10 cellular contexts compared by ENCODE assay signal in the genomic region with DNA sequence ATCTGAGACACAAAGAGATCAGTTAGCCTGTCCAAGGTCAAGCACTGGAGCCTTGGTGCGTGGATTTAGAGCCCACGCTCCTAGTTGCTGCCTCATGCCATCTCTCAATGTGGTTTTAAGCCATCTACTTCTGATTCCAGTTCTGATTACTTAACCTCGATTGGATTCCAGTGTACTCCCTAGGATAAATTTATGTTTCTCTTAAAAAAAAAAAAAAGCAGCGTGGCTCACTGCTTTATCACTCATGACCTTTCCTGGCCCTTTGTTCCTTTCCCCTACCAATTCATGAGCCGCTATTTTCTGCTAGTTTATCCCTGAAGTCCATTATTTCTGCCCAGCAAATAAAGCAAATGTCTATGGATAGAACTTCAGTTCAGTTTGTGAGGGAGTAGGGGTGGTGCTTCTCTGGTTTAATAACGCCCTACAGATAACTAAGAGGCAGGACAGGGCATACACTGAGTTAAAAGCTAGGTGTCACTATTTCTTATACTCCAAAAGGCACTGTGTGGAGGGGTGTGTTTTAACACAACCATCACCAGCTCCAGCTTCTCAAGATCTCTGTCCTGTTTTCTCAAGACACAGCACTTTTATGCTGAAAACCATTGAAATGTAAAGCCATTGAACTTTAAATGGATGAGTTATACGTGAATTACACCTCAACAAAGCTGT. TPM values are rescaled to one million over a fixed set of nuclear protein-coding genes. Genes with fewer than 3 reads are reported as not detected.
A peak's percentile ranks its signal among the peaks of the same experiment; 100 is the strongest.
DNase-seq lines count a peak whose midpoint lies in the region; ATAC-seq and TF ChIP-seq lines count a peak whose summit lies in the region.
"Had no signal": no experiment of that assay in that cellular context is flagged by ENCODE, and none has a peak within 500 bp of the region (broad histone marks: within the 10 kb centered on the region; RNA-seq: fewer than 3 reads in every experiment).

No MANE protein-coding gene starts in this region.

- CTCF ChIA-PET in naive thymus-derived CD4-positive, alpha-beta T cell (lab: Charles Lee): interaction anchor here (0.6 to 13.8 kb wide), 15 partner anchors 14 to 616 kb away, joined by 3 to 286 read pairs (median 4); no protein-coding TSS in a partner anchor

- H3K4me3 ChIP-seq in GM06990 (replicated peaks; ENCODE audit: low read depth, low read length) (no peak overlapping the region), astrocyte of the spinal cord (ENCODE audit: low read depth, low read length) (no peak overlapping the region), coronary artery (no peak overlapping the region)
- no peak overlapping the region for H3K4me3 ChIP-seq in naive thymus-derived CD4-positive, alpha-beta T cell (ENCODE audit: low read length)
- H3K4me3 ChIP-seq in effector memory CD4-positive, alpha-beta T cell (ENCODE audit: insufficient read depth, low read depth, low read length, poor library complexity, severe bottlenecking): no peak overlapping the region

- H3K27me3 Mint-ChIP-seq in naive thymus-derived CD4-positive, alpha-beta T cell: peaks cover 0 to 16% (median 0%) of the 10 kb centered on the region in 5 donors

- H3K27ac Mint-ChIP-seq in naive thymus-derived CD4-positive, alpha-beta T cell: no peak overlapping the region

- DNase-seq in GM06990 (ENCODE audit: extremely low read depth, insufficient read length) (no peak), HT-29 (ENCODE audit: low spot score) (peak; percentile 28), astrocyte of the spinal cord (ENCODE audit: low read depth, low spot score) (peak; percentile 1), head of caudate nucleus (no peak), coronary artery (ENCODE audit: low spot score) (no peak)
- DNase-seq in naive thymus-derived CD4-positive, alpha-beta T cell: peak in 2 of 9 donors; percentile 39 to 53
- DNase-seq in effector memory CD4-positive, alpha-beta T cell: no peak
- DNase-seq: NCI-H1436 had no signal

- POLR2A ChIA-PET in naive thymus-derived CD4-positive, alpha-beta T cell (lab: Charles Lee): interaction anchor here (0.6 to 5.1 kb wide), 10 partner anchors 9 to 393 kb away, joined by 3 to 44 read pairs (median 5); a partner anchor contains a TSS

- TF ChIP-seq CTCF in GM06990 (IDR thresholded peaks at IDR 0.05; ENCODE audit: insufficient read depth, low read length, poor library complexity, severe bottlenecking) (peak; percentile 45), astrocyte of the spinal cord (IDR thresholded peaks at IDR 0.05; ENCODE audit: low read depth, low read length) (peak; percentile 28), coronary artery (IDR thresholded peaks at IDR 0.05) (no peak)

- in situ Hi-C loops in astrocyte of the spinal cord (cut with HindIII; ENCODE audit: low sequenced_read_pairs): no loop called here

- peaks cover 0 to 3% (median 0%) of the 10 kb centered on the region in 5 donors for H3K36me3 Mint-ChIP-seq in naive thymus-derived CD4-positive, alpha-beta T cell

- no peak overlapping the region for H3K4me3 Mint-ChIP-seq in naive thymus-derived CD4-positive, alpha-beta T cell

- ATAC-seq in naive thymus-derived CD4-positive, alpha-beta T cell: peak; percentile 87
- ATAC-seq in HG02610 (IDR thresholded peaks at IDR 0.05; ENCODE audit: unreplicated experiment): no peak

- intact Hi-C loops in naive thymus-derived CD4-positive, alpha-beta T cell (cut with micrococcal nuclease): loop anchor here in 1 of 2 donors (1.0 kb wide), 1 partner anchor 224 kb away; no protein-coding TSS in a partner anchor
- intact Hi-C loops in head of caudate nucleus (cut with DNase I): no loop called here

- H3K27me3 ChIP-seq in GM06990 (replicated peaks; ENCODE audit: control insufficient read depth, insufficient read depth, low read length): no peaks in the 10 kb centered on the region; the same call in none of the 2 replicates
- no peaks in the 10 kb centered on the region for H3K27me3 ChIP-seq in naive thymus-derived CD4-positive, alpha-beta T cell (ENCODE audit: control insufficient read depth in 2 of 2, insufficient read depth in 2 of 2, low read length in 2 of 2)
- H3K27me3 ChIP-seq in effector memory CD4-positive, alpha-beta T cell (replicated peaks; ENCODE audit: control insufficient read depth, insufficient read depth, low read length, poor library complexity, severe bottlenecking): no peaks in the 10 kb centered on the region

- no peak overlapping the region for H3K27ac ChIP-seq in naive thymus-derived CD4-positive, alpha-beta T cell (ENCODE audit: low read depth, low read length)
- H3K27ac ChIP-seq in coronary artery: no peak overlapping the region
- no peak overlapping the region for H3K27ac ChIP-seq in effector memory CD4-positive, alpha-beta T cell (ENCODE audit: insufficient read depth, low read length, poor library complexity, severe bottlenecking)
- H3K27ac ChIP-seq: epithelial cell of prostate had no signal

- peaks cover 11 to 40% (median 31%) of the 10 kb centered on the region in 7 donors for H3K4me1 Mint-ChIP-seq in naive thymus-derived CD4-positive, alpha-beta T cell

- peaks cover 0 to 16% of the 10 kb centered on the region in 2 donors for H3K4me1 ChIP-seq in naive thymus-derived CD4-positive, alpha-beta T cell (ENCODE audit: control insufficient read depth in 2 of 2, insufficient read depth in 2 of 2, low read length in 2 of 2)
- no peaks in the 10 kb centered on the region for H3K4me1 ChIP-seq in effector memory CD4-positive, alpha-beta T cell (ENCODE audit: control insufficient read depth, insufficient read depth, low read length, poor library complexity, severe bottlenecking)

- H3K9me3 ChIP-seq in naive thymus-derived CD4-positive, alpha-beta T cell (ENCODE audit: control insufficient read depth in 2 of 3, low read length in 3 of 3): no peaks in the 10 kb centered on the region
- no peaks in the 10 kb centered on the region for H3K9me3 ChIP-seq in effector memory CD4-positive, alpha-beta T cell (ENCODE audit: control insufficient read depth, low read length)

- peaks cover 0 to 5% (median 0%) of the 10 kb centered on the region in 11 donors for H3K9me3 Mint-ChIP-seq in naive thymus-derived CD4-positive, alpha-beta T cell

- H3K36me3 ChIP-seq in GM06990 (ENCODE audit: control insufficient read depth, insufficient read depth, low read length): no peaks in the 10 kb centered on the region
- H3K36me3 ChIP-seq in naive thymus-derived CD4-positive, alpha-beta T cell (ENCODE audit: control insufficient read depth in 2 of 3, insufficient read depth in 3 of 3, low read length in 3 of 3): no peaks in the 10 kb centered on the region
- no peaks in the 10 kb centered on the region for H3K36me3 ChIP-seq in effector memory CD4-positive, alpha-beta T cell (ENCODE audit: control insufficient read depth, insufficient read depth, low read length)

RNA-seq across cellular contexts. Expression of a gene that starts 9.8 kb away (rescaled TPM):
- 0.60 and 1.3 TPM in 2 replicates for total RNA-seq in HT-29 (2014; rRNA removed; shearing (Covaris generic))
- total RNA-seq in naive thymus-derived CD4-positive, alpha-beta T cell: 10 to 100 TPM; 21.5 to 37.4 (median 35.1) TPM
- 10 to 100 TPM in 1 of 2 donors, 1 to 10 TPM in 1; 7.2 to 10.6 TPM for polyA plus RNA-seq in naive thymus-derived CD4-positive, alpha-beta T cell

Comparison
In these comparisons a context has a peak if more than half of its experiments do, and no peak if none do; other contexts are left out.
1. DNase-seq: peak in HT-29 (single experiment) and astrocyte of the spinal cord (single experiment); none in GM06990 (single experiment), head of caudate nucleus (0 of 42), coronary artery (single experiment) and effector memory CD4-positive, alpha-beta T cell (0 of 3).